ENCODE assay signal across 1 cellular context in the genomic region with DNA sequence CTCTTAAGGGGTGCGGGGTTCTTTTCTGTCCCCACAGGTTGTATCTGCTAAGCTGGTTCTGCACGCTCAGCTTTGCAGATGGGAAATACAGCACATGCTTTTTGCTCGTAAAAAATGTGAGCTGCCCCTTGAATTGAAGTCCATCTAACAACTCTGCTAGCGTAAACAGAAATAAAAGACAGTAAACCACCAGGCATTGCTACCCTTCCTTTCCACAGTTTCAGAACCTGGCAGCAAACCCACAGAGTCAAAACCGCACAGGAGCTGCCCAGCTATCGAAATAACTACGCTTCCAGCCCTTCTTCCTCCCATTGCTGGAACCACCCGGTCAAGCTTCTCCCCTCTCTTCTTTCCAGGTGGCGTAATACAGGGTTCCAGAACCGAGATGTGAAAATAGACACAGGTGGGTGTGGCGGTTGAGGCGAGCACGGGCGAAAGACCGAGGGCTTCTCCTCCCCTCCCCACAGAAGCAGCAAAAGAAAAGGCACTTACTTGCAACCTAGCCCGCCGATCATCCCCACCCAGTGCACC.
TF ChIP-seq lines count a peak whose summit lies in the region.

No MANE protein-coding gene starts in this region.

TF ChIP-seq in HepG2, 621 proteins besides CTCF, POLR2A, EP300 and RAD21 (continued from another document and continues in another):
- TF ChIP-seq HES4 (CRISPR knock-in tag; IDR thresholded peaks at IDR 0.05; ENCODE audit: borderline replicate concordance), result 0 out of 2 replicates have a peak, but pooled peaks have one; percentile 19
- TF ChIP-seq ZNF446 (CRISPR knock-in tag; IDR thresholded peaks at IDR 0.05), result peak; percentile 40; the same call in 1 of the 2 replicates
- no peak for TF ChIP-seq NCOA5 (CRISPR knock-in tag; IDR thresholded peaks at IDR 0.05)
- no peak for TF ChIP-seq ZNF839 (CRISPR knock-in tag; IDR thresholded peaks at IDR 0.05; ENCODE audit: borderline replicate concordance)
- TF ChIP-seq TEAD2 (CRISPR knock-in tag; IDR thresholded peaks at IDR 0.05), result 0 out of 2 replicates have a peak, but pooled peaks have one; percentile 57
- peak; percentile 44; the same call in 1 of the 2 replicates for TF ChIP-seq ZMYM2 (CRISPR knock-in tag; IDR thresholded peaks at IDR 0.05)
- TF ChIP-seq, protein P1, sequence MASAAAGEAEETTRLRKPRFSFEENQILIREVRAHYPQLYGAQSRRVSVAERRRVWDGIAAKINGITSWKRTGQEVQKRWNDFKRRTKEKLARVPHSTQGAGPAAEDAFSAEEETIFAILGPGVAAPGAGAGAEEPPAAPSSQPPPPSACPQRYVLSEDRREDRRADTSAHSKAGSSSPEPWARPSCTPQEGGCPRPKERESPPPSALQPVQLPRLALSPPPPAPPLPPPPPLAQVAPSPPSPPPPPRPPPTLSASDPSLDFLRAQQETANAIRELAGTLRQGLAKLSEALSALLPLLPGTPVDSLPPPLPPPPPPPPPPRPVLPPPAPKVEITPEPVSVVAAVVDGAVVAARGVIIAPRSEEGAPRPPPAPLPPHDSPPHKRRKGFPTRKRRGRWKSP (CRISPR knock-in tag; IDR thresholded peaks at IDR 0.05), result no peak
- TF ChIP-seq ZC3H13 (CRISPR knock-in tag; IDR thresholded peaks at IDR 0.05), result peak; percentile 25; the same call in 1 of the 2 replicates
- TF ChIP-seq ZSCAN12 (CRISPR knock-in tag; IDR thresholded peaks at IDR 0.05), result peak; percentile 89; the same call in 1 of the 2 replicates
- peak; percentile 34; the same call in 1 of the 2 replicates for TF ChIP-seq FOXP4 (CRISPR knock-in tag; IDR thresholded peaks at IDR 0.05)
- no peak for TF ChIP-seq MLLT10 (CRISPR knock-in tag; IDR thresholded peaks at IDR 0.05)
- no peak for TF ChIP-seq ERF (CRISPR knock-in tag; IDR thresholded peaks at IDR 0.05)
- TF ChIP-seq, protein P2, sequence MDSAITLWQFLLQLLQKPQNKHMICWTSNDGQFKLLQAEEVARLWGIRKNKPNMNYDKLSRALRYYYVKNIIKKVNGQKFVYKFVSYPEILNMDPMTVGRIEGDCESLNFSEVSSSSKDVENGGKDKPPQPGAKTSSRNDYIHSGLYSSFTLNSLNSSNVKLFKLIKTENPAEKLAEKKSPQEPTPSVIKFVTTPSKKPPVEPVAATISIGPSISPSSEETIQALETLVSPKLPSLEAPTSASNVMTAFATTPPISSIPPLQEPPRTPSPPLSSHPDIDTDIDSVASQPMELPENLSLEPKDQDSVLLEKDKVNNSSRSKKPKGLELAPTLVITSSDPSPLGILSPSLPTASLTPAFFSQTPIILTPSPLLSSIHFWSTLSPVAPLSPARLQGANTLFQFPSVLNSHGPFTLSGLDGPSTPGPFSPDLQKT (CRISPR knock-in tag; IDR thresholded peaks at IDR 0.05; ENCODE audit: borderline replicate concordance), result no peak
- TF ChIP-seq ZBTB20 (CRISPR knock-in tag; IDR thresholded peaks at IDR 0.05; ENCODE audit: borderline replicate concordance, low read depth), result 0 out of 2 replicates have a peak, but pooled peaks have one; percentile 36
- TF ChIP-seq PHF5A (CRISPR knock-in tag; IDR thresholded peaks at IDR 0.05; ENCODE audit: low read depth, unreplicated experiment), result peak; percentile 57
- no peak for TF ChIP-seq TSC22D2 (CRISPR knock-in tag; IDR thresholded peaks at IDR 0.05; ENCODE audit: borderline replicate concordance)
- TF ChIP-seq ZNF788 (CRISPR knock-in tag; IDR thresholded peaks at IDR 0.05; ENCODE audit: borderline replicate concordance), result peak; percentile 7; the same call in 1 of the 2 replicates
- no peak for TF ChIP-seq XRCC5 (optimal IDR thresholded peaks at IDR 0.05; ENCODE audit: low read length)
- TF ChIP-seq, protein P3, sequence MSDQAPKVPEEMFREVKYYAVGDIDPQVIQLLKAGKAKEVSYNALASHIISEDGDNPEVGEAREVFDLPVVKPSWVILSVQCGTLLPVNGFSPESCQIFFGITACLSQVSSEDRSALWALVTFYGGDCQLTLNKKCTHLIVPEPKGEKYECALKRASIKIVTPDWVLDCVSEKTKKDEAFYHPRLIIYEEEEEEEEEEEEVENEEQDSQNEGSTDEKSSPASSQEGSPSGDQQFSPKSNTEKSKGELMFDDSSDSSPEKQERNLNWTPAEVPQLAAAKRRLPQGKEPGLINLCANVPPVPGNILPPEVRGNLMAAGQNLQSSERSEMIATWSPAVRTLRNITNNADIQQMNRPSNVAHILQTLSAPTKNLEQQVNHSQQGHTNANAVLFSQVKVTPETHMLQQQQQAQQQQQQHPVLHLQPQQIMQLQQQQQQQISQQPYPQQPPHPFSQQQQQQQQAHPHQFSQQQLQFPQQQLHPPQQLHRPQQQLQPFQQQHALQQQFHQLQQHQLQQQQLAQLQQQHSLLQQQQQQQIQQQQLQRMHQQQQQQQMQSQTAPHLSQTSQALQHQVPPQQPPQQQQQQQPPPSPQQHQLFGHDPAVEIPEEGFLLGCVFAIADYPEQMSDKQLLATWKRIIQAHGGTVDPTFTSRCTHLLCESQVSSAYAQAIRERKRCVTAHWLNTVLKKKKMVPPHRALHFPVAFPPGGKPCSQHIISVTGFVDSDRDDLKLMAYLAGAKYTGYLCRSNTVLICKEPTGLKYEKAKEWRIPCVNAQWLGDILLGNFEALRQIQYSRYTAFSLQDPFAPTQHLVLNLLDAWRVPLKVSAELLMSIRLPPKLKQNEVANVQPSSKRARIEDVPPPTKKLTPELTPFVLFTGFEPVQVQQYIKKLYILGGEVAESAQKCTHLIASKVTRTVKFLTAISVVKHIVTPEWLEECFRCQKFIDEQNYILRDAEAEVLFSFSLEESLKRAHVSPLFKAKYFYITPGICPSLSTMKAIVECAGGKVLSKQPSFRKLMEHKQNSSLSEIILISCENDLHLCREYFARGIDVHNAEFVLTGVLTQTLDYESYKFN (CRISPR knock-in tag; conservative IDR thresholded peaks at IDR 0.05), result peak; percentile 38; the same call in 1 of the 2 replicates
- TF ChIP-seq ZNF317 (CRISPR knock-in tag; IDR thresholded peaks at IDR 0.05), result peak; percentile 22; the same call in 1 of the 2 replicates
- TF ChIP-seq ZNF563 (CRISPR knock-in tag; IDR thresholded peaks at IDR 0.05), result peak; percentile 69; the same call in 1 of the 2 replicates
- no peak for TF ChIP-seq TP53 (CRISPR knock-in tag; conservative IDR thresholded peaks at IDR 0.05)
- 0 out of 2 replicates have a peak, but pooled peaks have one; percentile 14 for TF ChIP-seq ZSCAN29 (CRISPR knock-in tag; conservative IDR thresholded peaks at IDR 0.05)
- TF ChIP-seq THAP8 (CRISPR knock-in tag; IDR thresholded peaks at IDR 0.05; ENCODE audit: borderline replicate concordance), result peak; percentile 14; the same call in 1 of the 2 replicates
- TF ChIP-seq MEIS2 (CRISPR knock-in tag; IDR thresholded peaks at IDR 0.05), result no peak
- peak; percentile 41; the same call in 1 of the 2 replicates for TF ChIP-seq MTERF4 (CRISPR knock-in tag; IDR thresholded peaks at IDR 0.05)
- TF ChIP-seq MAFG (CRISPR knock-in tag; IDR thresholded peaks at IDR 0.05), result no peak; the same call in 1 of the 2 replicates
- TF ChIP-seq ZFX (CRISPR knock-in tag; IDR thresholded peaks at IDR 0.05; ENCODE audit: low read depth), result no peak
- peak; percentile 8; the same call in 1 of the 2 replicates for TF ChIP-seq SOX5 (CRISPR knock-in tag; IDR thresholded peaks at IDR 0.05; ENCODE audit: borderline replicate concordance)
- TF ChIP-seq ZNF232 (CRISPR knock-in tag; IDR thresholded peaks at IDR 0.05; ENCODE audit: borderline replicate concordance), result peak; percentile 44; the same call in 1 of the 2 replicates
- peak; percentile 85; the same call in 1 of the 2 replicates for TF ChIP-seq ZNF430 (CRISPR knock-in tag; IDR thresholded peaks at IDR 0.05)
- TF ChIP-seq GLI4 (CRISPR knock-in tag; IDR thresholded peaks at IDR 0.05; ENCODE audit: borderline replicate concordance), result peak; percentile 90; the same call in 1 of the 2 replicates
- TF ChIP-seq CCAR2 (optimal IDR thresholded peaks at IDR 0.05; ENCODE audit: low read depth, low read length), result no peak
- peak; percentile 80; the same call in 1 of the 2 replicates for TF ChIP-seq ZNF709 (CRISPR knock-in tag; IDR thresholded peaks at IDR 0.05)
- TF ChIP-seq, protein P4, sequence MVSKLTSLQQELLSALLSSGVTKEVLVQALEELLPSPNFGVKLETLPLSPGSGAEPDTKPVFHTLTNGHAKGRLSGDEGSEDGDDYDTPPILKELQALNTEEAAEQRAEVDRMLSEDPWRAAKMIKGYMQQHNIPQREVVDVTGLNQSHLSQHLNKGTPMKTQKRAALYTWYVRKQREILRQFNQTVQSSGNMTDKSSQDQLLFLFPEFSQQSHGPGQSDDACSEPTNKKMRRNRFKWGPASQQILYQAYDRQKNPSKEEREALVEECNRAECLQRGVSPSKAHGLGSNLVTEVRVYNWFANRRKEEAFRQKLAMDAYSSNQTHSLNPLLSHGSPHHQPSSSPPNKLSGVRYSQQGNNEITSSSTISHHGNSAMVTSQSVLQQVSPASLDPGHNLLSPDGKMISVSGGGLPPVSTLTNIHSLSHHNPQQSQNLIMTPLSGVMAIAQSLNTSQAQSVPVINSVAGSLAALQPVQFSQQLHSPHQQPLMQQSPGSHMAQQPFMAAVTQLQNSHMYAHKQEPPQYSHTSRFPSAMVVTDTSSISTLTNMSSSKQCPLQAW (CRISPR knock-in tag; IDR thresholded peaks at IDR 0.05), result 0 out of 2 replicates have a peak, but pooled peaks have one; percentile 0
- TF ChIP-seq HNRNPK (IDR thresholded peaks at IDR 0.05; ENCODE audit: low read depth, low read length, poor library complexity, severe bottlenecking), result no peak
- TF ChIP-seq BRCA1 (CRISPR knock-in tag; IDR thresholded peaks at IDR 0.05), result no peak
- TF ChIP-seq ARNT2 (CRISPR knock-in tag; IDR thresholded peaks at IDR 0.05; ENCODE audit: low read depth), result peak; percentile 78
- TF ChIP-seq ZNF781 (CRISPR knock-in tag; IDR thresholded peaks at IDR 0.05; ENCODE audit: borderline replicate concordance, not compliant biosample characterization), result peak; percentile 22
- TF ChIP-seq ZNF713 (CRISPR knock-in tag; IDR thresholded peaks at IDR 0.05), result 0 out of 2 replicates have a peak, but pooled peaks have one; percentile 4
- TF ChIP-seq ZFP41 (CRISPR knock-in tag; IDR thresholded peaks at IDR 0.05; ENCODE audit: borderline replicate concordance), result no peak
- TF ChIP-seq SATB2 (CRISPR knock-in tag; IDR thresholded peaks at IDR 0.05), result peak; percentile 67; the same call in 1 of the 2 replicates
